ENCODE assay signal across 1 cellular context in genomic region chr19:18214779-18215178, GRCh38.
TF ChIP-seq lines count a peak whose summit lies in the region.

No MANE protein-coding gene starts in this region.

TF ChIP-seq in IMR-90, 13 proteins besides CTCF, POLR2A, EP300 and RAD21:
- peak; percentile 51; the same call in 1 of the 2 replicates for TF ChIP-seq FOS (IDR thresholded peaks at IDR 0.05; ENCODE audit: low read depth, low read length)
TF ChIP-seq in IMR-90: peak in this region for 1; not testable (repeated sequence) for 12.
